ENCODE assay signal across 2 cellular contexts in genomic region chr22:39693943-39694500, GRCh38.
TF ChIP-seq lines count a peak whose summit lies in the region.

No MANE protein-coding gene starts in this region.

TF ChIP-seq in GM23338, 12 proteins besides CTCF, POLR2A, EP300 and RAD21:
- TF ChIP-seq STAT1 (IDR thresholded peaks at IDR 0.05; ENCODE audit: unreplicated experiment) = no peak
- no peak for TF ChIP-seq JUNB (IDR thresholded peaks at IDR 0.05; ENCODE audit: unreplicated experiment)
- TF ChIP-seq EZH2phosphoT487 (IDR thresholded peaks at IDR 0.05; ENCODE audit: unreplicated experiment) = no peak
- TF ChIP-seq CREB1 (CRISPR knock-in tag; IDR thresholded peaks at IDR 0.05; ENCODE audit: low read depth) = no peak
- TF ChIP-seq ZNF462 (CRISPR knock-in tag; IDR thresholded peaks at IDR 0.05) = no peak
- TF ChIP-seq ZNF114 (CRISPR knock-in tag; IDR thresholded peaks at IDR 0.05) = no peak
- TF ChIP-seq NANOG (IDR thresholded peaks at IDR 0.05; ENCODE audit: borderline replicate concordance) = no peak
- TF ChIP-seq ZNF331 (CRISPR knock-in tag; IDR thresholded peaks at IDR 0.05; ENCODE audit: low read depth) = no peak

TF ChIP-seq in H1, 55 proteins besides CTCF, POLR2A, EP300 and RAD21:
- TF ChIP-seq SUZ12 (IDR thresholded peaks at IDR 0.05; ENCODE audit: low read length) (no peak), USF2 (IDR thresholded peaks at IDR 0.05; ENCODE audit: low read length) (no peak), HDAC6 (IDR thresholded peaks at IDR 0.05; ENCODE audit: low read depth, low read length) (no peak)
